Comparison of ENCODE assay signal across 38 cellular contexts in the genomic region with DNA sequence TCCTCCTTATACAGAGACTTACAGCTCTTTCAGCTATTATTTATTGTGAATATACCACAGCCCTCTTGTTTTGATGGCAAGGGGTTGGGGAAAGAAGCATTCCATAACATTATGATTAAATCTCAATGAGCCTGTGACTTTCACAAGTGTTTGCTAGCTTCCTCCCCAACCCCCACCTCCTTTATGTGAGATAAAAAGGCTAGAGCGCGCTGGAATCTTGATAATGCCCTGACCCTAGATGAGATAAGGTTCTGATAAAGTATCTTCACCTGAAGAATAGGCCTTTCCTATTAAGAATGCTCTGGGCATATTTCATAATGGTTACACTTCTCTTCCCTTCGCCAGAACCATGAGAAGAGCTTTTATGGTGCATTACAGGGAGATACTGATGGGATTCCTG.
"Had no signal": no experiment of that assay in that cellular context is flagged by ENCODE, and none has a peak within 500 bp of the region (broad histone marks: within the 10 kb centered on the region; RNA-seq: fewer than 3 reads in every experiment).

No MANE protein-coding gene starts in this region.

- H3K36me3 Mint-ChIP-seq: activated naive CD4-positive, alpha-beta T cell treated with anti-CD3 and anti-CD28 coated beads, Interleukin-2, amount 10 ng/mL, durations not matched to agents 7 days and 5 days; activated naive CD4-positive, alpha-beta T cell treated with anti-CD3 and anti-CD28 coated beads, Interleukin-2, amount 50 U/mL, for 72 hours; brain had no signal

- DNase-seq: activated effector memory CD4-positive, alpha-beta T cell treated with anti-CD3 and anti-CD28 coated beads, Interleukin-2, amount 50 U/mL, for 16 hours; activated effector memory CD4-positive, alpha-beta T cell treated with Interleukin-2 at 50 U/mL for 16 hours; activated gamma-delta T cell; activated gamma-delta T cell treated with Interleukin-2 at 50 U/mL for 16 hours; activated naive CD4-positive, alpha-beta T cell; activated naive CD4-positive, alpha-beta T cell treated with anti-CD3 and anti-CD28 coated beads for 36 hours; activated naive CD4-positive, alpha-beta T cell treated with anti-CD3 and anti-CD28 coated beads, Interleukin-2, amount 10 ng/mL, durations not matched to agents 7 days and 5 days; activated naive CD4-positive, alpha-beta T cell treated with anti-CD3 and anti-CD28 coated beads, Interleukin-2, amount 50 U/mL, for 16 hours; activated naive CD4-positive, alpha-beta T cell treated with Interleukin-2 at 50 U/mL for 16 hours; activated naive CD8-positive, alpha-beta T cell treated with anti-CD3 and anti-CD28 coated beads for 36 hours; activated naive CD8-positive, alpha-beta T cell treated with anti-CD3 and anti-CD28 coated beads, Interleukin-2, amount 10 ng/mL, durations not matched to agents 7 days and 5 days; activated naive CD8-positive, alpha-beta T cell treated with anti-CD3 and anti-CD28 coated beads, Interleukin-2, amount 50 U/mL, for 24 hours; activated T-cell treated with anti-CD3 and anti-CD28 coated beads, Interleukin-2, amount 50 U/mL, for 1 hour; activated T-cell treated with anti-CD3 and anti-CD28 coated beads, Interleukin-2, amount 50 U/mL, for 24 hours; activated T-cell treated with anti-CD3 and anti-CD28 coated beads, Interleukin-2, amount 50 U/mL, for 4 hours; activated T-cell treated with anti-CD3 and anti-CD28 coated beads, Interleukin-2, amount 50 U/mL, for 48 hours; activated T-cell treated with anti-CD3 and anti-CD28 coated beads, Interleukin-2, amount 50 U/mL, for 72 hours; adrenal gland; amniotic stem cell; amygdala; anterior cingulate cortex; aorta; body of pancreas; brain microvascular endothelial cell; caudate nucleus; central memory CD4-positive, alpha-beta T cell; cerebellar nuclear complex had no signal

- H3K9me3 ChIP-seq: ascending aorta, body of pancreas, breast epithelium had no signal

- H3K27me3 ChIP-seq: adrenal gland, ascending aorta, body of pancreas, brain microvascular endothelial cell, breast epithelium, cardiac muscle cell had no signal

- H3K27ac Mint-ChIP-seq: activated naive CD4-positive, alpha-beta T cell treated with anti-CD3 and anti-CD28 coated beads for 36 hours; activated naive CD4-positive, alpha-beta T cell treated with anti-CD3 and anti-CD28 coated beads, Interleukin-2, amount 10 ng/mL, durations not matched to agents 7 days and 5 days; activated naive CD4-positive, alpha-beta T cell treated with anti-CD3 and anti-CD28 coated beads, Interleukin-2, amount 50 U/mL, for 24 hours; activated naive CD4-positive, alpha-beta T cell treated with anti-CD3 and anti-CD28 coated beads, Interleukin-2, amount 50 U/mL, for 72 hours; activated naive CD8-positive, alpha-beta T cell; activated naive CD8-positive, alpha-beta T cell treated with anti-CD3 and anti-CD28 coated beads for 36 hours; activated naive CD8-positive, alpha-beta T cell treated with anti-CD3 and anti-CD28 coated beads, Interleukin-2, amount 10 ng/mL, durations not matched to agents 7 days and 5 days; activated naive CD8-positive, alpha-beta T cell treated with anti-CD3 and anti-CD28 coated beads, Interleukin-2, amount 50 U/mL, for 24 hours; activated T-cell treated with anti-CD3 and anti-CD28 coated beads, Interleukin-2, amount 50 U/mL, for 24 hours; activated T-helper 1 cell treated with anti-CD3 and anti-CD28 coated beads, Interleukin-12 subunit alpha, Interleukin-12 subunit beta, Interleukin-2, Interleukin-4 antibody, amounts not matched to agents 30 ng/mL and 10 ng/mL and 1 ng/mL, durations not matched to agents 14 hours and 24 hours and 36 hours; activated T-helper 17 cell treated with anti-CD3 and anti-CD28 coated beads, Interleukin-2, amount 50 U/mL, for 72 hours; activated T-helper 2 cell treated with anti-CD3 and anti-CD28 coated beads, Interferon-gamma antibody, Interleukin-2, Interleukin-4, amounts not matched to agents 10 μg/mL and 5 μg/mL and 100 μg/mL, durations not matched to agents 14 hours and 24 hours and 36 hours; brain had no signal

- H3K27ac ChIP-seq: adrenal gland, ascending aorta, body of pancreas, brain microvascular endothelial cell, breast epithelium, cardiac muscle cell had no signal

- H3K4me1 ChIP-seq: adrenal gland, ascending aorta, breast epithelium had no signal

- H3K4me3 ChIP-seq: adrenal gland, ascending aorta, body of pancreas, breast epithelium, cardiac muscle cell had no signal

- ATAC-seq: activated naive CD4-positive, alpha-beta T cell treated with anti-CD3 and anti-CD28 coated beads, Interleukin-2, amount 50 U/mL, for 72 hours; activated naive CD8-positive, alpha-beta T cell treated with anti-CD3 and anti-CD28 coated beads, Interleukin-2, amount 50 U/mL, for 24 hours; activated T-cell treated with anti-CD3 and anti-CD28 coated beads, Interleukin-2, amount 50 U/mL, for 4 hours; activated T-cell treated with anti-CD3 and anti-CD28 coated beads, Interleukin-2, amount 50 U/mL, for 72 hours; activated T-helper 17 cell treated with anti-CD3 and anti-CD28 coated beads, Interleukin-2, amount 50 U/mL, for 72 hours; body of pancreas had no signal

- H3K4me1 Mint-ChIP-seq: activated naive CD4-positive, alpha-beta T cell treated with anti-CD3 and anti-CD28 coated beads, Interleukin-2, amount 10 ng/mL, durations not matched to agents 7 days and 5 days; activated naive CD8-positive, alpha-beta T cell treated with anti-CD3 and anti-CD28 coated beads for 36 hours; brain had no signal

- H3K36me3 ChIP-seq: adrenal gland, ascending aorta, brain microvascular endothelial cell, breast epithelium, cardiac muscle cell had no signal

- H3K4me3 Mint-ChIP-seq: activated naive CD4-positive, alpha-beta T cell treated with anti-CD3 and anti-CD28 coated beads for 36 hours; activated naive CD4-positive, alpha-beta T cell treated with anti-CD3 and anti-CD28 coated beads, Interleukin-2, amount 10 ng/mL, durations not matched to agents 7 days and 5 days; activated naive CD4-positive, alpha-beta T cell treated with anti-CD3 and anti-CD28 coated beads, Interleukin-2, amount 50 U/mL, for 24 hours; activated naive CD8-positive, alpha-beta T cell; activated naive CD8-positive, alpha-beta T cell treated with anti-CD3 and anti-CD28 coated beads for 36 hours; activated naive CD8-positive, alpha-beta T cell treated with anti-CD3 and anti-CD28 coated beads, Interleukin-2, amount 10 ng/mL, durations not matched to agents 7 days and 5 days; activated naive CD8-positive, alpha-beta T cell treated with anti-CD3 and anti-CD28 coated beads, Interleukin-2, amount 50 U/mL, for 24 hours; activated T-cell treated with anti-CD3 and anti-CD28 coated beads, Interleukin-2, amount 50 U/mL, for 24 hours; activated T-cell treated with anti-CD3 and anti-CD28 coated beads, Interleukin-2, amount 50 U/mL, for 4 hours; activated T-cell treated with anti-CD3 and anti-CD28 coated beads, Interleukin-2, amount 50 U/mL, for 72 hours; activated T-helper 1 cell treated with anti-CD3 and anti-CD28 coated beads, Interleukin-12 subunit alpha, Interleukin-12 subunit beta, Interleukin-2, Interleukin-4 antibody, amounts not matched to agents 30 ng/mL and 10 ng/mL and 1 ng/mL, durations not matched to agents 14 hours and 24 hours and 36 hours; activated T-helper 17 cell treated with anti-CD3 and anti-CD28 coated beads, Interleukin-2, amount 50 U/mL, for 72 hours; brain; central memory CD8-positive, alpha-beta T cell had no signal

- H3K27me3 Mint-ChIP-seq: activated naive CD4-positive, alpha-beta T cell treated with anti-CD3 and anti-CD28 coated beads, Interleukin-2, amount 10 ng/mL, durations not matched to agents 7 days and 5 days; activated naive CD4-positive, alpha-beta T cell treated with anti-CD3 and anti-CD28 coated beads, Interleukin-2, amount 50 U/mL, for 24 hours; activated naive CD8-positive, alpha-beta T cell; activated naive CD8-positive, alpha-beta T cell treated with anti-CD3 and anti-CD28 coated beads for 36 hours; activated naive CD8-positive, alpha-beta T cell treated with anti-CD3 and anti-CD28 coated beads, Interleukin-2, amount 10 ng/mL, durations not matched to agents 7 days and 5 days; activated naive CD8-positive, alpha-beta T cell treated with anti-CD3 and anti-CD28 coated beads, Interleukin-2, amount 50 U/mL, for 24 hours; activated T-cell treated with anti-CD3 and anti-CD28 coated beads, Interleukin-2, amount 50 U/mL, for 24 hours; activated T-helper 17 cell treated with anti-CD3 and anti-CD28 coated beads, Interleukin-2, amount 50 U/mL, for 72 hours; brain; central memory CD8-positive, alpha-beta T cell had no signal

- H3K9me3 Mint-ChIP-seq: activated naive CD4-positive, alpha-beta T cell treated with anti-CD3 and anti-CD28 coated beads for 36 hours; activated naive CD4-positive, alpha-beta T cell treated with anti-CD3 and anti-CD28 coated beads, Interleukin-2, amount 10 ng/mL, durations not matched to agents 7 days and 5 days; activated naive CD4-positive, alpha-beta T cell treated with anti-CD3 and anti-CD28 coated beads, Interleukin-2, amount 50 U/mL, for 24 hours; activated naive CD4-positive, alpha-beta T cell treated with anti-CD3 and anti-CD28 coated beads, Interleukin-2, amount 50 U/mL, for 72 hours; activated naive CD8-positive, alpha-beta T cell treated with anti-CD3 and anti-CD28 coated beads, Interleukin-2, amount 10 ng/mL, durations not matched to agents 7 days and 5 days; activated naive CD8-positive, alpha-beta T cell treated with anti-CD3 and anti-CD28 coated beads, Interleukin-2, amount 50 U/mL, for 24 hours; activated T-cell treated with anti-CD3 and anti-CD28 coated beads, Interleukin-2, amount 50 U/mL, for 24 hours; activated T-cell treated with anti-CD3 and anti-CD28 coated beads, Interleukin-2, amount 50 U/mL, for 4 hours; activated T-cell treated with anti-CD3 and anti-CD28 coated beads, Interleukin-2, amount 50 U/mL, for 72 hours; activated T-helper 1 cell treated with anti-CD3 and anti-CD28 coated beads, Interleukin-12 subunit alpha, Interleukin-12 subunit beta, Interleukin-2, Interleukin-4 antibody, amounts not matched to agents 30 ng/mL and 10 ng/mL and 1 ng/mL, durations not matched to agents 14 hours and 24 hours and 36 hours; activated T-helper 17 cell treated with anti-CD3 and anti-CD28 coated beads, Interleukin-2, amount 50 U/mL, for 72 hours; activated T-helper 2 cell treated with anti-CD3 and anti-CD28 coated beads, Interferon-gamma antibody, Interleukin-2, Interleukin-4, amounts not matched to agents 10 μg/mL and 5 μg/mL and 100 μg/mL, durations not matched to agents 14 hours and 24 hours and 36 hours; brain; central memory CD8-positive, alpha-beta T cell had no signal
